ENCODE assay signal across 1 cellular context in genomic region chr2:219331560-219332213, GRCh38.
TF ChIP-seq lines count a peak whose summit lies in the region.

No MANE protein-coding gene starts in this region.

TF ChIP-seq in GM23338, 12 proteins besides CTCF, POLR2A, EP300 and RAD21:
- TF ChIP-seq NANOG (IDR thresholded peaks at IDR 0.05; ENCODE audit: borderline replicate concordance) (no peak), ETS1 (IDR thresholded peaks at IDR 0.05) (no peak), POLR2AphosphoS5 (IDR thresholded peaks at IDR 0.05; ENCODE audit: low read depth) (no peak), ZNF462 (CRISPR knock-in tag; IDR thresholded peaks at IDR 0.05) (no peak), EZH2 (IDR thresholded peaks at IDR 0.05; ENCODE audit: low read depth, unreplicated experiment) (peak; percentile 34), REST (IDR thresholded peaks at IDR 0.05; ENCODE audit: unreplicated experiment) (peak; percentile 96), CREB1 (CRISPR knock-in tag; IDR thresholded peaks at IDR 0.05; ENCODE audit: low read depth) (no peak), EZH2phosphoT487 (IDR thresholded peaks at IDR 0.05; ENCODE audit: unreplicated experiment) (no peak)
